In genomic region chr10:125878957-125879835, GRCh38 we compare ENCODE assay signal across 1 cellular context.
TF ChIP-seq lines count a peak whose summit lies in the region.

No MANE protein-coding gene starts in this region.

TF ChIP-seq in HEK293, 187 proteins besides CTCF, POLR2A, EP300 and RAD21 (continued from another document):
- TF ChIP-seq TRIM28 (IDR thresholded peaks at IDR 0.05; ENCODE audit: borderline replicate concordance, low read length) (no peak), ZBTB10 (tag by site-specific recombination; IDR thresholded peaks at IDR 0.05) (no peak), ZNF341 (tag by site-specific recombination; IDR thresholded peaks at IDR 0.05; ENCODE audit: low read depth) (no peak), ZNF26 (tag by site-specific recombination; IDR thresholded peaks at IDR 0.05) (no peak), ZNF133 (tag by site-specific recombination; IDR thresholded peaks at IDR 0.05) (no peak), PBX3 (CRISPR knock-in tag; IDR thresholded peaks at IDR 0.05) (no peak), EGR2 (tag by site-specific recombination; IDR thresholded peaks at IDR 0.05; ENCODE audit: low read depth) (no peak), ZNF248 (tag by site-specific recombination; IDR thresholded peaks at IDR 0.05) (no peak), GLIS1 (tag by site-specific recombination; IDR thresholded peaks at IDR 0.05) (no peak), ZNF610 (tag by site-specific recombination; IDR thresholded peaks at IDR 0.05; ENCODE audit: borderline replicate concordance) (no peak), ZBTB6 (tag by site-specific recombination; IDR thresholded peaks at IDR 0.05) (no peak), ZNF629 (tag by site-specific recombination; IDR thresholded peaks at IDR 0.05) (peak; percentile 88), ZNF837 (tag by site-specific recombination; IDR thresholded peaks at IDR 0.05) (no peak), ZNF555 (tag by site-specific recombination; conservative IDR thresholded peaks at IDR 0.05) (no peak), ZNF202 (tag by site-specific recombination; IDR thresholded peaks at IDR 0.05; ENCODE audit: borderline replicate concordance) (no peak), ZNF843 (tag by site-specific recombination; IDR thresholded peaks at IDR 0.05) (peak; percentile 48; the same call in 1 of the 2 replicates), ZSCAN18 (tag by site-specific recombination; IDR thresholded peaks at IDR 0.05) (no peak), ZNF76 (tag by site-specific recombination; IDR thresholded peaks at IDR 0.05; ENCODE audit: borderline replicate concordance, low read depth) (no peak), ZNF513 (tag by site-specific recombination; IDR thresholded peaks at IDR 0.05) (no peak), ZNF132 (tag by site-specific recombination; IDR thresholded peaks at IDR 0.05; ENCODE audit: borderline replicate concordance) (no peak), PRDM6 (tag by site-specific recombination; IDR thresholded peaks at IDR 0.05) (no peak; the same call in 1 of the 2 replicates), ZBTB49 (tag by site-specific recombination; IDR thresholded peaks at IDR 0.05; ENCODE audit: low read depth) (no peak), KLF1 (tag by site-specific recombination; IDR thresholded peaks at IDR 0.05) (no peak)
TF ChIP-seq in HEK293: peak in this region for 27.
